In genomic region chrX:49258749-49259124, GRCh38 we compare ENCODE assay signal across 16 cellular contexts. TPM values are rescaled to one million over a fixed set of nuclear protein-coding genes. Genes with fewer than 3 reads are reported as not detected.
DNase-seq lines count a peak whose midpoint lies in the region; ATAC-seq and TF ChIP-seq lines count a peak whose summit lies in the region.
"Had no signal": no experiment of that assay in that cellular context is flagged by ENCODE, and none has a peak within 500 bp of the region (broad histone marks: within the 10 kb centered on the region; RNA-seq: fewer than 3 reads in every experiment).

No MANE protein-coding gene starts in this region.

- H3K36me3 Mint-ChIP-seq in activated T-cell treated with anti-CD3 and anti-CD28 coated beads, Interleukin-2, amount 50 U/mL, for 72 hours (ENCODE audit: insufficient read depth in 2 of 2), result peaks cover 0 to 1% of the 10 kb centered on the region in 2 donors
- no peaks in the 10 kb centered on the region for H3K36me3 Mint-ChIP-seq in T-helper 17 cell (ENCODE audit: low read depth)
- no peaks in the 10 kb centered on the region for H3K36me3 Mint-ChIP-seq in activated naive CD8-positive, alpha-beta T cell treated with anti-CD3 and anti-CD28 coated beads, Interleukin-2, amount 50 U/mL, for 24 hours (ENCODE audit: low read depth)
- peaks cover 0 to 18% (median 0%) of the 10 kb centered on the region in 5 donors for H3K36me3 Mint-ChIP-seq in naive thymus-derived CD4-positive, alpha-beta T cell

- peak overlapping the region; percentile 7 for H3K27ac ChIP-seq in naive thymus-derived CD4-positive, alpha-beta T cell (ENCODE audit: low read depth, low read length)
- H3K27ac ChIP-seq in prostate gland, result no peak overlapping the region

- no peak for TF ChIP-seq POLR2A in prostate gland (IDR thresholded peaks at IDR 0.05)

- H3K4me1 ChIP-seq in naive thymus-derived CD4-positive, alpha-beta T cell (ENCODE audit: control insufficient read depth in 2 of 2, insufficient read depth in 2 of 2, low read length in 2 of 2), result peaks cover 15 to 38% of the 10 kb centered on the region in 2 donors
- H3K4me1 ChIP-seq in prostate gland (replicated peaks), result no peaks in the 10 kb centered on the region

- ATAC-seq in activated T-cell treated with anti-CD3 and anti-CD28 coated beads, Interleukin-2, amount 50 U/mL, for 72 hours (replicated peaks in 1 of 2), result no peak
- no peak for ATAC-seq in T-helper 17 cell
- ATAC-seq in activated naive CD8-positive, alpha-beta T cell treated with anti-CD3 and anti-CD28 coated beads, Interleukin-2, amount 50 U/mL, for 24 hours, result no peak
- no peak for ATAC-seq in naive thymus-derived CD4-positive, alpha-beta T cell

- no peak for DNase-seq in activated T-cell treated with anti-CD3 and anti-CD28 coated beads, Interleukin-2, amount 50 U/mL, for 72 hours
- DNase-seq in activated T-cell treated with anti-CD3 and anti-CD28 coated beads for 4 hours (no peak), T-helper 17 cell (no peak), prostate gland (ENCODE audit: low spot score) (no peak)
- DNase-seq in activated naive CD8-positive, alpha-beta T cell treated with anti-CD3 and anti-CD28 coated beads, Interleukin-2, amount 50 U/mL, for 24 hours, result no peak
- no peak for DNase-seq in naive thymus-derived CD4-positive, alpha-beta T cell
- no peak for DNase-seq in central memory CD4-positive, alpha-beta T cell
- DNase-seq: AML-193, GF-D8, HCEC 1CT, NCI-H1436, NCI-H2029 treated with DMSO at 0.1 percent for 48 hours, NCI-H2227 treated with DMSO at 0.1 percent for 48 hours, NCI-H526, OCI-M1 had no signal

- no peaks in the 10 kb centered on the region for H3K27me3 Mint-ChIP-seq in activated T-cell treated with anti-CD3 and anti-CD28 coated beads, Interleukin-2, amount 50 U/mL, for 72 hours (ENCODE audit: low read depth)
- no peaks in the 10 kb centered on the region for H3K27me3 Mint-ChIP-seq in T-helper 17 cell
- no peaks in the 10 kb centered on the region for H3K27me3 Mint-ChIP-seq in activated naive CD8-positive, alpha-beta T cell treated with anti-CD3 and anti-CD28 coated beads, Interleukin-2, amount 50 U/mL, for 24 hours
- H3K27me3 Mint-ChIP-seq in naive thymus-derived CD4-positive, alpha-beta T cell, result no peaks in the 10 kb centered on the region

- POLR2A ChIA-PET in naive thymus-derived CD4-positive, alpha-beta T cell (lab: Charles Lee), result interaction anchor here (0.6 to 4.2 kb wide), 6 partner anchors 9 to 431 kb away, joined by 3 to 30 read pairs (median 4); partner anchors contain the start of genes CCDC22 and PPP1R3F

- 72% methylated on average over 2 of the region's 5 CpGs for WGBS in prostate gland

- no peaks in the 10 kb centered on the region for H3K27me3 ChIP-seq in naive thymus-derived CD4-positive, alpha-beta T cell (ENCODE audit: control insufficient read depth in 2 of 2, insufficient read depth in 2 of 2, low read length in 2 of 2)
- H3K27me3 ChIP-seq in prostate gland (replicated peaks; ENCODE audit: insufficient read depth), result no peaks in the 10 kb centered on the region

- no peak for TF ChIP-seq CTCF in prostate gland (IDR thresholded peaks at IDR 0.05)

- H3K27ac Mint-ChIP-seq in activated T-cell treated with anti-CD3 and anti-CD28 coated beads, Interleukin-2, amount 50 U/mL, for 72 hours, result no peak overlapping the region
- H3K27ac Mint-ChIP-seq in T-helper 17 cell, result peak overlapping the region; percentile 77
- H3K27ac Mint-ChIP-seq in activated naive CD8-positive, alpha-beta T cell treated with anti-CD3 and anti-CD28 coated beads, Interleukin-2, amount 50 U/mL, for 24 hours, result peak overlapping the region; percentile 37
- peak overlapping the region in 7 of 9 donors; percentile 17 to 73 (median 44) for H3K27ac Mint-ChIP-seq in naive thymus-derived CD4-positive, alpha-beta T cell

- peak overlapping the region; percentile 2 to 34 for H3K4me3 Mint-ChIP-seq in activated T-cell treated with anti-CD3 and anti-CD28 coated beads, Interleukin-2, amount 50 U/mL, for 72 hours
- no peak overlapping the region for H3K4me3 Mint-ChIP-seq in T-helper 17 cell
- H3K4me3 Mint-ChIP-seq in activated naive CD8-positive, alpha-beta T cell treated with anti-CD3 and anti-CD28 coated beads, Interleukin-2, amount 50 U/mL, for 24 hours, result no peak overlapping the region
- H3K4me3 Mint-ChIP-seq in naive thymus-derived CD4-positive, alpha-beta T cell, result peak overlapping the region in 4 of 10 donors; percentile 2 to 41 (median 32)

- H3K4me3 ChIP-seq in naive thymus-derived CD4-positive, alpha-beta T cell (ENCODE audit: low read length), result no peak overlapping the region
- no peak overlapping the region for H3K4me3 ChIP-seq in prostate gland

- no peaks in the 10 kb centered on the region for H3K36me3 ChIP-seq in naive thymus-derived CD4-positive, alpha-beta T cell (ENCODE audit: control insufficient read depth in 2 of 3, insufficient read depth in 3 of 3, low read length in 3 of 3)
- H3K36me3 ChIP-seq in prostate gland, result no peaks in the 10 kb centered on the region

- CTCF ChIA-PET in naive thymus-derived CD4-positive, alpha-beta T cell (lab: Charles Lee), result no interaction called here

- intact Hi-C loops in naive thymus-derived CD4-positive, alpha-beta T cell (cut with micrococcal nuclease), result loop anchor here in 1 of 2 donors (1.0 kb wide), 1 partner anchor 11 kb away; the partner anchor contains the start of gene PPP1R3F
- intact Hi-C loops in prostate gland (cut with DNase I), result no loop called here

- peaks cover 37% of the 10 kb centered on the region for H3K4me1 Mint-ChIP-seq in activated T-cell treated with anti-CD3 and anti-CD28 coated beads, Interleukin-2, amount 50 U/mL, for 72 hours (ENCODE audit: low read depth)
- H3K4me1 Mint-ChIP-seq in T-helper 17 cell, result peaks cover 15% of the 10 kb centered on the region
- H3K4me1 Mint-ChIP-seq in activated naive CD8-positive, alpha-beta T cell treated with anti-CD3 and anti-CD28 coated beads, Interleukin-2, amount 50 U/mL, for 24 hours, result peaks cover 40% of the 10 kb centered on the region
- peaks cover 5 to 39% (median 29%) of the 10 kb centered on the region in 7 donors for H3K4me1 Mint-ChIP-seq in naive thymus-derived CD4-positive, alpha-beta T cell

- H3K9me3 Mint-ChIP-seq in activated T-cell treated with anti-CD3 and anti-CD28 coated beads, Interleukin-2, amount 50 U/mL, for 72 hours, result no peaks in the 10 kb centered on the region
- H3K9me3 Mint-ChIP-seq in activated naive CD8-positive, alpha-beta T cell treated with anti-CD3 and anti-CD28 coated beads, Interleukin-2, amount 50 U/mL, for 24 hours, result no peaks in the 10 kb centered on the region
- H3K9me3 Mint-ChIP-seq in naive thymus-derived CD4-positive, alpha-beta T cell, result no peaks in the 10 kb centered on the region

- H3K9me3 ChIP-seq in T-helper 17 cell (ENCODE audit: control insufficient read depth, low read length, poor library complexity, severe bottlenecking) (no peaks in the 10 kb centered on the region), prostate gland (no peaks in the 10 kb centered on the region)
- no peaks in the 10 kb centered on the region for H3K9me3 ChIP-seq in naive thymus-derived CD4-positive, alpha-beta T cell (ENCODE audit: control insufficient read depth in 2 of 3, low read length in 3 of 3)

RNA-seq across cellular contexts. Expression of gene FOXP3, which starts 5.8 kb away (rescaled TPM):
- 10 to 100 TPM; 16.7 to 22.8 TPM for total RNA-seq in activated T-cell treated with anti-CD3 and anti-CD28 coated beads, Interleukin-2, amount 50 U/mL, for 72 hours
- total RNA-seq in T-helper 17 cell, result 10 to 100 TPM; 16.1 to 19.1 TPM
- 10 to 100 TPM in 1 of 5 experiments, 1 to 10 TPM in 2, under 1 TPM in 2; 0.50 to 25.3 (median 1.7) TPM for total RNA-seq in naive thymus-derived CD4-positive, alpha-beta T cell
- polyA plus RNA-seq in naive thymus-derived CD4-positive, alpha-beta T cell, result under 1 TPM; 0.35 to 0.41 TPM
- 1 to 10 TPM in 1 of 2 donors, under 1 TPM in 1; 0.36 to 1.4 TPM for total RNA-seq in prostate gland
- total RNA-seq: HT1080 had no signal

RNA-seq across cellular contexts. Expression of gene PPP1R3F, which starts 10.9 kb away (rescaled TPM):
- 10 to 100 TPM in 1 of 2 donors, 1 to 10 TPM in 1; 9.8 to 16.1 TPM for total RNA-seq in activated T-cell treated with anti-CD3 and anti-CD28 coated beads, Interleukin-2, amount 50 U/mL, for 72 hours
- total RNA-seq in T-helper 17 cell (10 to 100 TPM in 1 of 2 donors, 1 to 10 TPM in 1; 8.3 to 10.8 TPM), prostate gland (10 to 100 TPM in 1 of 2 donors, 1 to 10 TPM in 1; 3.9 to 24.9 TPM)
- 10 to 100 TPM in 3 of 5 experiments, 1 to 10 TPM in 2; 8.9 to 16.3 (median 12.3) TPM for total RNA-seq in naive thymus-derived CD4-positive, alpha-beta T cell
- 1 to 10 TPM; 9.1 to 9.5 TPM for polyA plus RNA-seq in naive thymus-derived CD4-positive, alpha-beta T cell

RNA-seq across cellular contexts. Expression of gene CCDC22, which starts 23.5 kb away (rescaled TPM):
- total RNA-seq in activated T-cell treated with anti-CD3 and anti-CD28 coated beads, Interleukin-2, amount 50 U/mL, for 72 hours, result 10 to 100 TPM; 24.5 to 27.2 TPM
- 10 to 100 TPM; 18.2 to 22.8 TPM for total RNA-seq in T-helper 17 cell
- 10 to 100 TPM; 19.0 to 34.0 (median 27.6) TPM for total RNA-seq in naive thymus-derived CD4-positive, alpha-beta T cell
- polyA plus RNA-seq in naive thymus-derived CD4-positive, alpha-beta T cell, result 10 to 100 TPM; 25.3 to 34.9 TPM
- total RNA-seq in prostate gland, result 10 to 100 TPM; 21.8 to 25.0 TPM

RNA-seq across cellular contexts. Expression of gene CACNA1F, which starts 25.6 kb away (rescaled TPM):
- total RNA-seq in activated T-cell treated with anti-CD3 and anti-CD28 coated beads, Interleukin-2, amount 50 U/mL, for 72 hours, result 1 to 10 TPM; 3.4 to 4.1 TPM
- total RNA-seq in T-helper 17 cell (under 1 TPM; 0.47 to 0.67 TPM), prostate gland (under 1 TPM in 1 of 2 donors, not detected in 1; 0.17 TPM)
- 1 to 10 TPM in 4 of 5 experiments, under 1 TPM in 1; 0.58 to 2.2 (median 1.3) TPM for total RNA-seq in naive thymus-derived CD4-positive, alpha-beta T cell
- under 1 TPM in 1 of 2 donors, not detected in 1; 0.12 TPM for polyA plus RNA-seq in naive thymus-derived CD4-positive, alpha-beta T cell
- total RNA-seq: HT1080 had no signal

RNA-seq across cellular contexts. Expression of gene GAGE10, which starts 44.7 kb away (rescaled TPM):
- total RNA-seq in activated T-cell treated with anti-CD3 and anti-CD28 coated beads, Interleukin-2, amount 50 U/mL, for 72 hours, result not detected
- total RNA-seq in T-helper 17 cell (not detected), prostate gland (not detected)
- not detected for total RNA-seq in naive thymus-derived CD4-positive, alpha-beta T cell
- not detected for polyA plus RNA-seq in naive thymus-derived CD4-positive, alpha-beta T cell
- total RNA-seq: HT1080 had no signal

Comparison
In these comparisons a context has a peak if more than half of its experiments do, and no peak if none do; other contexts are left out.
1. H3K4me3 Mint-ChIP-seq: peak in activated T-cell treated with anti-CD3 and anti-CD28 coated beads, Interleukin-2, amount 50 U/mL, for 72 hours (2 of 2); none in T-helper 17 cell (single experiment) and activated naive CD8-positive, alpha-beta T cell treated with anti-CD3 and anti-CD28 coated beads, Interleukin-2, amount 50 U/mL, for 24 hours (single experiment).